1 cellular context compared by ENCODE assay signal in the genomic region with DNA sequence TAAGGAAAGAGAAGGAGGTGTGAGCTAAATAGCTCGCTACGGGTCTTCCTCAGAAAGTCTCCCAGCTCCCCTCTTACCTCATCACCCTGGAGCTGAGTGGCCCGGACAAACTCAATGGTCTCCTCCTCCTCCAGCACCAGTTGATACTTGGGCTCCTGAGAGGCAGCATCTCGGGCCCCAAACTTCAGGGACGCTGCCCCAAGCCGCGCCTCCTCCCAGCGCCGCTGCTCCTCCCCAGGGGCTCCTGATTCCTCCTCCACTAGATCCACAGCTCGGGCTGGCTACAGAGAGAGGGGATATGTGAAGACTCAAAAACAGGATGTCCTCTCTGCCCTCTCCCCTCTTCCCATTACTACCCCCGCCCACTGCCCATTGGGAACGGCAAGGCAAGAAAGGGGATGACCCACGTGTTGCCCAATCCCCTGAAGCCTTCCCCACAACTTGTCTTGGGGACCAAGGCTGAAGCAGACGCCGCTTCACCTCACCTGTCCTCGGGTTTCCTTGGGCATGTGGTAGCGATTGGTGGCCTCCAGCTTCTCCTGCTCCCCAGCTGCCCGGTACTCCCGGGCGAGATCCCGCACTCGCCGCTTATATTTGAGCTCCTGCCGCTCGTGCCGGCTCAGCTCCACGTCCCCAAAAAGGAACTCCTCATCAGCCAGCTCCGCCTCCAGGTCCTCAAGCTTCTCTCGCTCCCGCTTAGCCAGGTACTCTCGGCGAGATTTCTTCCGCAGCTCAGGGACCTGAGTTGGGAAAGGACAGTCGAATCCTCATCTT.
TF ChIP-seq lines count a peak whose summit lies in the region.

No MANE protein-coding gene starts in this region.

TF ChIP-seq in HepG2, 621 proteins besides CTCF, POLR2A, EP300 and RAD21:
- TF ChIP-seq AGO2 (optimal IDR thresholded peaks at IDR 0.05; ENCODE audit: low read depth, low read length) (peak; percentile 65), NRL (CRISPR knock-in tag; IDR thresholded peaks at IDR 0.05; ENCODE audit: borderline replicate concordance) (peak; percentile 22; the same call in 1 of the 2 replicates)
- TF ChIP-seq, protein P1, sequence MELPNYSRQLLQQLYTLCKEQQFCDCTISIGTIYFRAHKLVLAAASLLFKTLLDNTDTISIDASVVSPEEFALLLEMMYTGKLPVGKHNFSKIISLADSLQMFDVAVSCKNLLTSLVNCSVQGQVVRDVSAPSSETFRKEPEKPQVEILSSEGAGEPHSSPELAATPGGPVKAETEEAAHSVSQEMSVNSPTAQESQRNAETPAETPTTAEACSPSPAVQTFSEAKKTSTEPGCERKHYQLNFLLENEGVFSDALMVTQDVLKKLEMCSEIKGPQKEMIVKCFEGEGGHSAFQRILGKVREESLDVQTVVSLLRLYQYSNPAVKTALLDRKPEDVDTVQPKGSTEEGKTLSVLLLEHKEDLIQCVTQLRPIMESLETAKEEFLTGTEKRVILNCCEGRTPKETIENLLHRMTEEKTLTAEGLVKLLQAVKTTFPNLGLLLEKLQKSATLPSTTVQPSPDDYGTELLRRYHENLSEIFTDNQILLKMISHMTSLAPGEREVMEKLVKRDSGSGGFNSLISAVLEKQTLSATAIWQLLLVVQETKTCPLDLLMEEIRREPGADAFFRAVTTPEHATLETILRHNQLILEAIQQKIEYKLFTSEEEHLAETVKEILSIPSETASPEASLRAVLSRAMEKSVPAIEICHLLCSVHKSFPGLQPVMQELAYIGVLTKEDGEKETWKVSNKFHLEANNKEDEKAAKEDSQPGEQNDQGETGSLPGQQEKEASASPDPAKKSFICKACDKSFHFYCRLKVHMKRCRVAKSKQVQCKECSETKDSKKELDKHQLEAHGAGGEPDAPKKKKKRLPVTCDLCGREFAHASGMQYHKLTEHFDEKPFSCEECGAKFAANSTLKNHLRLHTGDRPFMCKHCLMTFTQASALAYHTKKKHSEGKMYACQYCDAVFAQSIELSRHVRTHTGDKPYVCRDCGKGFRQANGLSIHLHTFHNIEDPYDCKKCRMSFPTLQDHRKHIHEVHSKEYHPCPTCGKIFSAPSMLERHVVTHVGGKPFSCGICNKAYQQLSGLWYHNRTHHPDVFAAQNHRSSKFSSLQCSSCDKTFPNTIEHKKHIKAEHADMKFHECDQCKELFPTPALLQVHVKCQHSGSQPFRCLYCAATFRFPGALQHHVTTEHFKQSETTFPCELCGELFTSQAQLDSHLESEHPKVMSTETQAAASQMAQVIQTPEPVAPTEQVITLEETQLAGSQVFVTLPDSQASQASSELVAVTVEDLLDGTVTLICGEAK (IDR thresholded peaks at IDR 0.05), result no peak
- TF ChIP-seq, protein P1 (CRISPR knock-in tag; IDR thresholded peaks at IDR 0.05), result no peak
TF ChIP-seq in HepG2: peak in this region for 2.
